25 cellular contexts compared by ENCODE assay signal in the genomic region with DNA sequence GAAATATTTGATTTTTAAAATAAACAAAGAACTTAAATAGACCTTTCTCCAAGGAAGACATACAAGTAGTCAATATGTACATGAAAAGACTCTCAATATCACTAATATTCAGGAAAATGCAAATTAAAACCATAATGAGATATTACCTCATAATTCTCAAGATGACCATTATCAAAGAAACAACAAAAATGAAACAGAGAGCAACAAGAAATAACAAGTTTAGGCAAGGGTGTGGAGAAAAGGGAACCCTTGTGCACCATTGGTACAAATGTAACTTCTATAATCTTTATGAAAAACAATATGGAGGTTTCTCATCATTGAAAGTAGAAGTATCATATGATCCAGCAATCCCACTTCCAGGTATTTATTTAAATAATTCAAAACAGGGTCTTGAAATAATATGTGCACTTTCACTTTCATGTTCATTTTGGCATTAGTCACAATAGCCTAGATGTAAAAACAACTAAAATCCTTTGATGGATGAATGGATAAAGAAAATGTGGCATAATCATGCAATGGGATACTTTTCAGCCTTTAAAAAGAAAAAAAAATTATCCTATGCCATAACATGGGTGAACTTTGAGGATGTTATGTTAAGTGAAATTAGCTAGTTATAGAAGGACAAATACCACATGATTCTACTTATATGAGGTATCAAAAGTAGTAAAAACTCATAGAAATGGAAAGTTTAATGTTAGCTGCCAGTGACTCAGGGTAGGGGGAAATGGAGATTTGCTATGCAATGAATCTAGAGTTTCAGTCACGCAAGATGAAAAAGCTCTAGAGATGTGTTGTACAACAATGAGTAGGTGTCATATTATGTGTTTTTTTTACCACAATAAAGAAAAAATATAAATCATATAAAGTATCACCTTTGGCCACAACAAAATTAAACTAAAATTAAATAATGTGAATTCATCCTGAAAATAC.
DNase-seq lines count a peak whose midpoint lies in the region; ATAC-seq and TF ChIP-seq lines count a peak whose summit lies in the region.
"Had no signal": no experiment of that assay in that cellular context is flagged by ENCODE, and none has a peak within 500 bp of the region (broad histone marks: within the 10 kb centered on the region; RNA-seq: fewer than 3 reads in every experiment).

No MANE protein-coding gene starts in this region.

- no peak overlapping the region for H3K4me3 Mint-ChIP-seq in activated T-cell treated with anti-CD3 and anti-CD28 coated beads, Interleukin-2, amount 50 U/mL, for 24 hours
- no peak overlapping the region for H3K4me3 Mint-ChIP-seq in activated naive CD8-positive, alpha-beta T cell treated with anti-CD3 and anti-CD28 coated beads for 36 hours
- H3K4me3 Mint-ChIP-seq in activated CD8-positive, alpha-beta memory T cell treated with anti-CD3 and anti-CD28 coated beads, Interleukin-2, amount 10 ng/mL, durations not matched to agents 7 days and 5 days: no peak overlapping the region
- H3K4me3 Mint-ChIP-seq: activated naive CD8-positive, alpha-beta T cell treated with anti-CD3 and anti-CD28 coated beads, Interleukin-2, amount 10 ng/mL, durations not matched to agents 7 days and 5 days; CD4-positive, alpha-beta memory T cell; immature natural killer cell; nephron had no signal

- H3K36me3 Mint-ChIP-seq in activated T-cell treated with anti-CD3 and anti-CD28 coated beads, Interleukin-2, amount 50 U/mL, for 24 hours (ENCODE audit: low read depth): no peaks in the 10 kb centered on the region
- H3K36me3 Mint-ChIP-seq in activated naive CD8-positive, alpha-beta T cell treated with anti-CD3 and anti-CD28 coated beads for 36 hours: no peaks in the 10 kb centered on the region
- no peaks in the 10 kb centered on the region for H3K36me3 Mint-ChIP-seq in activated CD8-positive, alpha-beta memory T cell treated with anti-CD3 and anti-CD28 coated beads, Interleukin-2, amount 10 ng/mL, durations not matched to agents 7 days and 5 days
- H3K36me3 Mint-ChIP-seq: activated naive CD8-positive, alpha-beta T cell treated with anti-CD3 and anti-CD28 coated beads, Interleukin-2, amount 10 ng/mL, durations not matched to agents 7 days and 5 days; CD4-positive, alpha-beta memory T cell; immature natural killer cell had no signal

- DNase-seq in activated T-cell treated with anti-CD3 and anti-CD28 coated beads, Interleukin-2, amount 50 U/mL, for 24 hours: no peak
- DNase-seq in activated T-cell treated with anti-CD3 and anti-CD28 coated beads, Interleukin-2, amount 50 U/mL, for 48 hours: no peak
- no peak for DNase-seq in activated naive CD8-positive, alpha-beta T cell treated with anti-CD3 and anti-CD28 coated beads for 36 hours
- peak; percentile 45 to 80 for DNase-seq in lung microvascular endothelial cell (ENCODE audit: low read depth in 2 of 2)
- no peak for DNase-seq in activated CD8-positive, alpha-beta memory T cell treated with anti-CD3 and anti-CD28 coated beads, Interleukin-2, amount 10 ng/mL, durations not matched to agents 7 days and 5 days
- DNase-seq: activated CD4-positive, alpha-beta T cell treated with anti-CD3 and anti-CD28 coated beads for 4 hours; activated naive CD8-positive, alpha-beta T cell treated with anti-CD3 and anti-CD28 coated beads, Interleukin-2, amount 10 ng/mL, durations not matched to agents 7 days and 5 days; CD4-positive, alpha-beta memory T cell; colonic mucosa; effector CD8-positive, alpha-beta T cell; HCEC 1CT; immature natural killer cell; NCI-H1092; NCI-H1694; NCI-H446 treated with DMSO at 0.1 percent for 48 hours; NCI-H82; SHP77 treated with DMSO at 0.1 percent for 48 hours; stimulated activated naive CD4-positive, alpha-beta T cell treated with Interleukin-2 at 50 U/mL for 16 hours; SW 1271 had no signal

- ATAC-seq in GM19351 (IDR thresholded peaks at IDR 0.05; ENCODE audit: unreplicated experiment) (peak; percentile 64), SK-N-SH treated with all-trans-retinoic acid at 6 μM for 48 hours (no peak), HG02885 (IDR thresholded peaks at IDR 0.05; ENCODE audit: poor library complexity, unreplicated experiment) (no peak)
- no peak for ATAC-seq in activated CD8-positive, alpha-beta memory T cell treated with anti-CD3 and anti-CD28 coated beads, Interleukin-2, amount 10 ng/mL, durations not matched to agents 7 days and 5 days
- ATAC-seq: A549 had no signal

- no peaks in the 10 kb centered on the region for H3K9me3 Mint-ChIP-seq in activated T-cell treated with anti-CD3 and anti-CD28 coated beads, Interleukin-2, amount 50 U/mL, for 24 hours
- H3K9me3 Mint-ChIP-seq in activated naive CD8-positive, alpha-beta T cell treated with anti-CD3 and anti-CD28 coated beads for 36 hours: peaks cover 9% of the 10 kb centered on the region
- no peaks in the 10 kb centered on the region for H3K9me3 Mint-ChIP-seq in activated CD8-positive, alpha-beta memory T cell treated with anti-CD3 and anti-CD28 coated beads, Interleukin-2, amount 10 ng/mL, durations not matched to agents 7 days and 5 days (ENCODE audit: low read depth)

- peak overlapping the region; percentile 37 for H3K27ac Mint-ChIP-seq in activated T-cell treated with anti-CD3 and anti-CD28 coated beads, Interleukin-2, amount 50 U/mL, for 24 hours
- H3K27ac Mint-ChIP-seq in activated naive CD8-positive, alpha-beta T cell treated with anti-CD3 and anti-CD28 coated beads for 36 hours: peak overlapping the region; percentile 76
- H3K27ac Mint-ChIP-seq in activated CD8-positive, alpha-beta memory T cell treated with anti-CD3 and anti-CD28 coated beads, Interleukin-2, amount 10 ng/mL, durations not matched to agents 7 days and 5 days: no peak overlapping the region
- H3K27ac Mint-ChIP-seq: activated naive CD8-positive, alpha-beta T cell treated with anti-CD3 and anti-CD28 coated beads, Interleukin-2, amount 10 ng/mL, durations not matched to agents 7 days and 5 days; CD4-positive, alpha-beta memory T cell; IgD-negative memory B cell; immature natural killer cell; nephron had no signal

- no peaks in the 10 kb centered on the region for H3K27me3 Mint-ChIP-seq in activated T-cell treated with anti-CD3 and anti-CD28 coated beads, Interleukin-2, amount 50 U/mL, for 24 hours
- H3K27me3 Mint-ChIP-seq in activated naive CD8-positive, alpha-beta T cell treated with anti-CD3 and anti-CD28 coated beads for 36 hours: peaks cover 4% of the 10 kb centered on the region
- H3K27me3 Mint-ChIP-seq in activated CD8-positive, alpha-beta memory T cell treated with anti-CD3 and anti-CD28 coated beads, Interleukin-2, amount 10 ng/mL, durations not matched to agents 7 days and 5 days: no peaks in the 10 kb centered on the region
- H3K27me3 Mint-ChIP-seq: activated naive CD8-positive, alpha-beta T cell treated with anti-CD3 and anti-CD28 coated beads, Interleukin-2, amount 10 ng/mL, durations not matched to agents 7 days and 5 days; IgD-negative memory B cell had no signal

- CTCF ChIA-PET in activated CD8-positive, alpha-beta memory T cell treated with anti-CD3 and anti-CD28 coated beads, Interleukin-2, amount 10 ng/mL, durations not matched to agents 7 days and 5 days (lab: Charles Lee): no interaction called here

- peaks cover 2% of the 10 kb centered on the region for H3K4me1 Mint-ChIP-seq in activated T-cell treated with anti-CD3 and anti-CD28 coated beads, Interleukin-2, amount 50 U/mL, for 24 hours (ENCODE audit: low read depth)
- H3K4me1 Mint-ChIP-seq in activated naive CD8-positive, alpha-beta T cell treated with anti-CD3 and anti-CD28 coated beads for 36 hours: peaks cover 11% of the 10 kb centered on the region
- no peaks in the 10 kb centered on the region for H3K4me1 Mint-ChIP-seq in activated CD8-positive, alpha-beta memory T cell treated with anti-CD3 and anti-CD28 coated beads, Interleukin-2, amount 10 ng/mL, durations not matched to agents 7 days and 5 days
- H3K4me1 Mint-ChIP-seq: CD4-positive, alpha-beta memory T cell; immature natural killer cell; nephron had no signal

TF ChIP-seq in SK-N-SH treated with all-trans-retinoic acid at 6 μM for 48 hours, 23 proteins besides CTCF, POLR2A, EP300 and RAD21:
- TF ChIP-seq ZFP3 (CRISPR knock-in tag; IDR thresholded peaks at IDR 0.05): no peak
- TF ChIP-seq TOX (CRISPR knock-in tag; IDR thresholded peaks at IDR 0.05; ENCODE audit: borderline replicate concordance): no peak
- TF ChIP-seq ZC3H10 (CRISPR knock-in tag; IDR thresholded peaks at IDR 0.05): no peak
- TF ChIP-seq, protein P1, sequence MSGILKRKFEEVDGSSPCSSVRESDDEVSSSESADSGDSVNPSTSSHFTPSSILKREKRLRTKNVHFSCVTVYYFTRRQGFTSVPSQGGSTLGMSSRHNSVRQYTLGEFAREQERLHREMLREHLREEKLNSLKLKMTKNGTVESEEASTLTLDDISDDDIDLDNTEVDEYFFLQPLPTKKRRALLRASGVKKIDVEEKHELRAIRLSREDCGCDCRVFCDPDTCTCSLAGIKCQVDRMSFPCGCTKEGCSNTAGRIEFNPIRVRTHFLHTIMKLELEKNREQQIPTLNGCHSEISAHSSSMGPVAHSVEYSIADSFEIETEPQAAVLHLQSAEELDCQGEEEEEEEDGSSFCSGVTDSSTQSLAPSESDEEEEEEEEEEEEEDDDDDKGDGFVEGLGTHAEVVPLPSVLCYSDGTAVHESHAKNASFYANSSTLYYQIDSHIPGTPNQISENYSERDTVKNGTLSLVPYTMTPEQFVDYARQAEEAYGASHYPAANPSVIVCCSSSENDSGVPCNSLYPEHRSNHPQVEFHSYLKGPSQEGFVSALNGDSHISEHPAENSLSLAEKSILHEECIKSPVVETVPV (CRISPR knock-in tag; IDR thresholded peaks at IDR 0.05): no peak

Comparison
In these comparisons a context has a peak if more than half of its experiments do, and no peak if none do; other contexts are left out.
1. DNase-seq: peak in lung microvascular endothelial cell (2 of 2); none in activated T-cell treated with anti-CD3 and anti-CD28 coated beads, Interleukin-2, amount 50 U/mL, for 24 hours (single experiment), activated T-cell treated with anti-CD3 and anti-CD28 coated beads, Interleukin-2, amount 50 U/mL, for 48 hours (0 of 2), activated naive CD8-positive, alpha-beta T cell treated with anti-CD3 and anti-CD28 coated beads for 36 hours (single experiment) and activated CD8-positive, alpha-beta memory T cell treated with anti-CD3 and anti-CD28 coated beads, Interleukin-2, amount 10 ng/mL, durations not matched to agents 7 days and 5 days (single experiment).